ENCODE assay signal across 12 cellular contexts in the genomic region with DNA sequence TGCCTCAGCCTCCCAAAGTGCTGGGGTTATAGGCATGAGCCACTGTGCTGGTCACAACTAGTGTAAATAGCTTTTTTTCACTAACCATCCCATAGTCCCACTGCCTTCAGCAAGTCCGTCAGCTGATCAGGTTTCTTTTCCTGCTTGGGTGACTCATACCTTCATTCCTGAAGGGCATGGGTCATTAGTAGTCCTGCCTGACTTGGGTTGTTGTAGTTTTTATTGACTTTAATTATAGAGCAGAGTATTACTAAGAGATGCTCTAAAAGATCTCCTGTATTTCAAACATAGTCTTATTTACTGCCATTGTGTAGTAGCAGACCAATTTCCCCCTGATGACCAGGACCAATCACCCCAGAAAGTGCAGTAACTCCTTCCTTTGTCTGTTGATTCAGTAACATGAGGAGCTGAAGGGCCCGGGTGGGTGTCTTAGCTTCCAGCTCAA. TPM values are rescaled to one million over a fixed set of nuclear protein-coding genes. Genes with fewer than 3 reads are reported as not detected.
DNase-seq lines count a peak whose midpoint lies in the region; ATAC-seq and TF ChIP-seq lines count a peak whose summit lies in the region.
"Had no signal": no experiment of that assay in that cellular context is flagged by ENCODE, and none has a peak within 500 bp of the region (broad histone marks: within the 10 kb centered on the region; RNA-seq: fewer than 3 reads in every experiment).

No MANE protein-coding gene starts in this region.

- no peak for ATAC-seq in GM21529 (IDR thresholded peaks at IDR 0.05; ENCODE audit: unreplicated experiment)
- ATAC-seq: natural killer cell had no signal

- in situ Hi-C loops in brain microvascular endothelial cell (cut with HindIII; ENCODE audit: low pct_ligation_motif_present, low sequenced_read_pairs) = no loop called here

- CTCF ChIA-PET in AG04450 (lab: Charles Lee) = no interaction called here

- no peak overlapping the region for H3K4me3 ChIP-seq in AG04450 (ENCODE audit: low read depth, low read length)
- no peak overlapping the region; the same call in 1 of the 2 replicates for H3K4me3 ChIP-seq in HUES48 (ENCODE audit: low read depth, low read length)
- H3K4me3 ChIP-seq in brain microvascular endothelial cell (ENCODE audit: low read depth, low read length) = no peak overlapping the region
- H3K4me3 ChIP-seq: BLaER1 treated with 17β-estradiol and CSF1 and Interleukin-3, amounts not matched to agents 10 nM and 100 nM; esophagus muscularis mucosa had no signal

- H3K27me3 ChIP-seq in AG04450 (ENCODE audit: control insufficient read depth, insufficient read depth, low read length) (peaks cover 13% of the 10 kb centered on the region), HUES48 (ENCODE audit: control insufficient read depth, insufficient read depth, low read length) (no peaks in the 10 kb centered on the region), brain microvascular endothelial cell (replicated peaks) (peaks cover 5% of the 10 kb centered on the region)
- H3K27me3 ChIP-seq: BLaER1 treated with 17β-estradiol and CSF1 and Interleukin-3, amounts not matched to agents 10 nM and 100 nM had no signal

- POLR2A ChIA-PET in AG04450 (lab: Yijun Ruan, JAX) = no interaction called here

- no peak overlapping the region for H3K9ac ChIP-seq in HUES48 (ENCODE audit: low read depth, low read length)
- H3K9ac ChIP-seq: BLaER1 treated with 17β-estradiol and CSF1 and Interleukin-3, amounts not matched to agents 10 nM and 100 nM had no signal

- no peaks in the 10 kb centered on the region for H3K36me3 ChIP-seq in HUES48 (ENCODE audit: control insufficient read depth, insufficient read depth, low read length)
- H3K36me3 ChIP-seq in brain microvascular endothelial cell (replicated peaks) = no peaks in the 10 kb centered on the region
- H3K36me3 ChIP-seq: BLaER1 treated with 17β-estradiol and CSF1 and Interleukin-3, amounts not matched to agents 10 nM and 100 nM; esophagus muscularis mucosa had no signal

- no peak for TF ChIP-seq CTCF in AG04450 (IDR thresholded peaks at IDR 0.05; ENCODE audit: low read depth, low read length)
- no peak for TF ChIP-seq CTCF in brain microvascular endothelial cell (IDR thresholded peaks at IDR 0.05; ENCODE audit: low read depth, low read length, missing control alignments)

- DNase-seq in AG04450 (ENCODE audit: low read depth, low spot score) = peak; percentile 39
- DNase-seq in brain microvascular endothelial cell = peak; percentile 79
- DNase-seq in kidney glomerular epithelial cell (lab: John Stamatoyannopoulos, UW) = peak; percentile 81
- DNase-seq in putamen (ENCODE audit: low spot score) = no peak
- DNase-seq in NCI-H1417 treated with DMSO at 0.1 percent for 48 hours (lab: John Stamatoyannopoulos, UW) = no peak
- DNase-seq in epidermal melanocyte (ENCODE audit: insufficient read length, low spot score) = no peak
- DNase-seq: natural killer cell, NCI-H1105 had no signal

- no peaks in the 10 kb centered on the region for H3K9me3 ChIP-seq in AG04450 (ENCODE audit: control insufficient read depth, insufficient read depth, low read length)
- H3K9me3 ChIP-seq in HUES48 (ENCODE audit: control insufficient read depth, insufficient read depth, low read length) = no peaks in the 10 kb centered on the region

- H3K27ac ChIP-seq in AG04450 (ENCODE audit: low read depth, low read length) = no peak overlapping the region
- H3K27ac ChIP-seq in HUES48 (ENCODE audit: low read depth, low read length) = peak overlapping the region; percentile 86
- no peak overlapping the region for H3K27ac ChIP-seq in brain microvascular endothelial cell
- H3K27ac ChIP-seq: BLaER1 treated with 17β-estradiol and CSF1 and Interleukin-3, amounts not matched to agents 10 nM and 100 nM; esophagus muscularis mucosa had no signal

- H3K4me1 ChIP-seq in HUES48 (ENCODE audit: control insufficient read depth, insufficient read depth, low read length) = peaks cover 13% of the 10 kb centered on the region
- H3K4me1 ChIP-seq: BLaER1 treated with 17β-estradiol and CSF1 and Interleukin-3, amounts not matched to agents 10 nM and 100 nM; esophagus muscularis mucosa had no signal

RNA-seq across cellular contexts. Expression of a gene that starts 25.8 kb away (rescaled TPM):
- 245 and 346 TPM in 2 replicates for polyA plus RNA-seq in AG04450 (2011; rRNA removed)
- 64.5 and 76.5 TPM in 2 replicates for polyA minus RNA-seq in AG04450 (2011; rRNA and poly(A)+ RNA removed)

Comparison
In these comparisons a context has a peak if more than half of its experiments do, and no peak if none do; other contexts are left out.
1. DNase-seq: peak in AG04450 (single experiment), brain microvascular endothelial cell (single experiment) and kidney glomerular epithelial cell (single experiment); none in putamen (single experiment), NCI-H1417 treated with DMSO at 0.1 percent for 48 hours (single experiment) and epidermal melanocyte (single experiment).